ENCODE assay signal across 8 cellular contexts in the genomic region with DNA sequence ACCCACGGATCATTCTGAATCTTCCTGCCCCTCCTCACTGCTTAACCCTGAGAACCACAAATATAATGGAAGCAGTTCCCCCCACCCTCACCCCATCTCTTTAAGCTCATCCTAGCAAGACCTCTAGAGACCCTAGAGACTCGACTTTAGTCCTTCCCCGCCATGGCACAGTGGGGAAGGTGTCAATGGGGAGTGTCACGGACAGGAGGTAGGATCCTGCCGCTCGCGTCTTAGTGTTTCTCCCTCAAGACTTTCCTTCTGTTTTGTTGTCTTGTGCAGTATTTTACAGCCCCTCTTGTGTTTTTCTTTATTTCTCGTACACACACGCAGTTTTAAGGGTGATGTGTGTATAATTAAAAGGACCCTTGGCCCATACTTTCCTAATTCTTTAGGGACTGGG. TPM values are rescaled to one million over a fixed set of nuclear protein-coding genes. Genes with fewer than 3 reads are reported as not detected.
DNase-seq lines count a peak whose midpoint lies in the region; ATAC-seq and TF ChIP-seq lines count a peak whose summit lies in the region.

No MANE protein-coding gene starts in this region.

- no peak for TF ChIP-seq EP300 in neural cell (conservative IDR thresholded peaks at IDR 0.05; ENCODE audit: poor library complexity, severe bottlenecking)

- peaks cover 10% of the 10 kb centered on the region for H3K79me2 ChIP-seq in neural cell (replicated peaks; ENCODE audit: insufficient read depth, low read length)

- H3K4me1 ChIP-seq in BE2C (peaks cover 3% of the 10 kb centered on the region; the same call in 1 of the 2 replicates), ectodermal cell (ENCODE audit: control insufficient read depth, insufficient read depth, low read length) (peaks cover 6% of the 10 kb centered on the region), aorta (ENCODE audit: control insufficient read depth in 1 of 2, insufficient read depth in 2 of 2, low read length in 2 of 2) (no peaks in the 10 kb centered on the region)

- no peaks in the 10 kb centered on the region for H4K20me1 ChIP-seq in neural cell (ENCODE audit: insufficient read depth)

- H3K27me3 ChIP-seq in BE2C (no peaks in the 10 kb centered on the region), ectodermal cell (ENCODE audit: control insufficient read depth, insufficient read depth, low read length, poor library complexity, severe bottlenecking) (no peaks in the 10 kb centered on the region), neural cell (ENCODE audit: insufficient read depth, low read depth, low read length) (no peaks in the 10 kb centered on the region), aorta (ENCODE audit: control insufficient read depth in 1 of 2, insufficient read depth in 2 of 2, low read length in 1 of 2) (no peaks in the 10 kb centered on the region)

- H3K27ac ChIP-seq in ectodermal cell (ENCODE audit: insufficient read depth, low read depth, low read length, poor library complexity, severe bottlenecking) (no peak overlapping the region), neural cell (ENCODE audit: low read length) (peak overlapping the region; percentile 96), aorta (ENCODE audit: low read depth in 1 of 2, low read length in 2 of 2) (no peak overlapping the region)

- CTCF ChIA-PET in GM10248 (lab: Yijun Ruan, JAX) = interaction anchor here (1.0 to 4.8 kb wide), 7 partner anchors 10 to 40 kb away, joined by 3 to 63 read pairs (median 4); partner anchors contain the start of gene SLC25A44

- H3F3A ChIP-seq in neural cell (ENCODE audit: insufficient read depth, low read length, poor library complexity, severe bottlenecking) = no peaks in the 10 kb centered on the region

- intact Hi-C loops in aorta (cut with DNase I) = loop anchor here in 1 of 2 donors (2.0 to 5.0 kb wide), 3 partner anchors 17 to 65 kb away; partner anchors contain the start of gene SLC25A44

- no peak for TF ChIP-seq CTCF in BE2C (IDR thresholded peaks at IDR 0.05; ENCODE audit: low read depth, low read length)
- TF ChIP-seq CTCF in NB4 (IDR thresholded peaks at IDR 0.05; ENCODE audit: low read depth, low read length) = no peak
- TF ChIP-seq CTCF in neural cell (IDR thresholded peaks at IDR 0.05; ENCODE audit: poor library complexity, severe bottlenecking) = no peak
- no peak for TF ChIP-seq CTCF in GM10248 (IDR thresholded peaks at IDR 0.05; ENCODE audit: control extremely low read depth, extremely low read depth, low read depth, missing control alignments)

- peak overlapping the region; percentile 29 for H3K4me2 ChIP-seq in neural cell (ENCODE audit: low read length)

- DNase-seq in BE2C = no peak
- no peak for DNase-seq in NB4 (ENCODE audit: low read depth)
- no peak for DNase-seq in NCI-H446 (lab: John Stamatoyannopoulos, UW)
- no peak for DNase-seq in GM10248 (ENCODE audit: extremely low spot score)
- no peak for DNase-seq in aorta

- ATAC-seq in GM21360 (IDR thresholded peaks at IDR 0.05; ENCODE audit: unreplicated experiment) (no peak), aorta (ENCODE audit: low FRiP score) (no peak)

- H3K36me3 ChIP-seq in BE2C (peaks cover 35% of the 10 kb centered on the region), ectodermal cell (ENCODE audit: control insufficient read depth, insufficient read depth, low read length) (peaks cover 10% of the 10 kb centered on the region), neural cell (ENCODE audit: insufficient read depth, low read length) (no peaks in the 10 kb centered on the region), aorta (ENCODE audit: control insufficient read depth in 1 of 2, insufficient read depth in 2 of 2, low read length in 1 of 2) (peaks cover 4 to 5% of the 10 kb centered on the region in 2 donors)

- no peak for TF ChIP-seq POLR2A in NB4 (IDR thresholded peaks at IDR 0.05; ENCODE audit: extremely low read depth, insufficient read length)

- H3K9me3 ChIP-seq in BE2C (no peaks in the 10 kb centered on the region), ectodermal cell (ENCODE audit: control insufficient read depth, low read length) (no peaks in the 10 kb centered on the region), neural cell (ENCODE audit: low read length) (no peaks in the 10 kb centered on the region), aorta (ENCODE audit: control insufficient read depth, low read length) (no peaks in the 10 kb centered on the region)

- H3K4me3 ChIP-seq in BE2C (ENCODE audit: low read depth, low read length) (peak overlapping the region; percentile 96), NB4 (ENCODE audit: low read depth, low read length) (peak overlapping the region; percentile 69), ectodermal cell (ENCODE audit: insufficient read depth, low read depth, low read length) (peak overlapping the region; percentile 84), neural cell (ENCODE audit: low read length) (peak overlapping the region; percentile 81), aorta (ENCODE audit: low read length in 2 of 2) (no peak overlapping the region)

- H3K9ac ChIP-seq in neural cell (ENCODE audit: low read length) = peak overlapping the region; percentile 89

- no peaks in the 10 kb centered on the region for H3K9me2 ChIP-seq in neural cell (ENCODE audit: insufficient read depth, low read length)

- H2AFZ ChIP-seq in neural cell (ENCODE audit: low read depth, low read length) = no peak overlapping the region

- no peak for TF ChIP-seq RAD21 in neural cell (conservative IDR thresholded peaks at IDR 0.05)

- POLR2A ChIA-PET in GM10248 (lab: Yijun Ruan, JAX) = interaction anchor here (1.0 to 2.1 kb wide), 6 partner anchors 13 to 94 kb away, joined by 3 to 12 read pairs (median 7); partner anchors contain the start of gene SLC25A44

- 90 to 97% methylated on average over 8 to 9 of the region's 9 CpGs for WGBS in ectodermal cell, 2 experiments
- 73 to 81% methylated on average over 9 of the region's 9 CpGs for WGBS in aorta, 2 donors

TF ChIP-seq in neural cell, 6 proteins besides CTCF, POLR2A, EP300 and RAD21:
- TF ChIP-seq POLR2AphosphoS5 (IDR thresholded peaks at IDR 0.05) = no peak

RNA-seq across cellular contexts. Expression of gene PMF1, which starts 0.7 kb away (rescaled TPM):
- 107 TPM for polyA plus RNA-seq in BE2C (2012; ENCODE audit: insufficient read depth, insufficient read length, low read depth)
- polyA plus RNA-seq in ectodermal cell (2013, experiment 1 of 4) = 99.4 TPM
- 82.3 TPM for polyA plus RNA-seq in ectodermal cell (2013, experiment 2 of 4)
- polyA plus RNA-seq in ectodermal cell (2013, experiment 3 of 4) = 78.6 TPM
- polyA plus RNA-seq in ectodermal cell (2013, experiment 4 of 4) = 85.8 TPM
- polyA plus RNA-seq in neural cell (97.0 and 98.7 TPM in 2 replicates), aorta (10 to 100 TPM; 29.6 to 65.0 TPM)
- polyA minus RNA-seq in neural cell = 37.4 and 45.3 TPM in 2 replicates
- total RNA-seq in aorta = 10 to 100 TPM; 31.4 to 38.5 TPM

RNA-seq across cellular contexts. Expression of gene SLC25A44, which starts 18.2 kb away (rescaled TPM):
- polyA plus RNA-seq in BE2C (2012; ENCODE audit: insufficient read depth, insufficient read length, low read depth) = 47.2 TPM
- polyA plus RNA-seq in ectodermal cell (2013, experiment 1 of 4) = 22.8 TPM
- polyA plus RNA-seq in ectodermal cell (2013, experiment 2 of 4) = 21.7 TPM
- polyA plus RNA-seq in ectodermal cell (2013, experiment 3 of 4) = 14.6 TPM
- polyA plus RNA-seq in ectodermal cell (2013, experiment 4 of 4) = 17.0 TPM
- polyA plus RNA-seq in neural cell (13.7 and 16.2 TPM in 2 replicates), aorta (10 to 100 TPM in 1 of 2 donors, 1 to 10 TPM in 1; 8.6 to 10.2 TPM)
- polyA minus RNA-seq in neural cell = 17.0 and 17.6 TPM in 2 replicates
- total RNA-seq in aorta = 10 to 100 TPM; 15.7 to 18.6 TPM

RNA-seq across cellular contexts. Expression of gene BGLAP, which starts 29.9 kb away (rescaled TPM):
- 4.1 TPM for polyA plus RNA-seq in BE2C (2012; ENCODE audit: insufficient read depth, insufficient read length, low read depth)
- 3.4 TPM for polyA plus RNA-seq in ectodermal cell (2013, experiment 1 of 4)
- 2.4 TPM for polyA plus RNA-seq in ectodermal cell (2013, experiment 2 of 4)
- polyA plus RNA-seq in ectodermal cell (2013, experiment 3 of 4) = 1.4 TPM
- 1.2 TPM for polyA plus RNA-seq in ectodermal cell (2013, experiment 4 of 4)
- polyA plus RNA-seq in neural cell = 1.9 and 2.5 TPM in 2 replicates
- 0.73 and 0.81 TPM in 2 replicates for polyA minus RNA-seq in neural cell
- 1 to 10 TPM in 1 of 2 donors, not detected in 1; 2.9 TPM for total RNA-seq in aorta
- 1 to 10 TPM in 1 of 2 donors, not detected in 1; 1.9 TPM for polyA plus RNA-seq in aorta

RNA-seq across cellular contexts. Expression of gene PAQR6, which starts 35.7 kb away (rescaled TPM):
- 22.3 TPM for polyA plus RNA-seq in BE2C (2012; ENCODE audit: insufficient read depth, insufficient read length, low read depth)
- 12.8 TPM for polyA plus RNA-seq in ectodermal cell (2013, experiment 1 of 4)
- 11.2 TPM for polyA plus RNA-seq in ectodermal cell (2013, experiment 2 of 4)
- 6.9 TPM for polyA plus RNA-seq in ectodermal cell (2013, experiment 3 of 4)
- 7.6 TPM for polyA plus RNA-seq in ectodermal cell (2013, experiment 4 of 4)
- polyA plus RNA-seq in neural cell (16.8 and 27.3 TPM in 2 replicates), aorta (1 to 10 TPM in 1 of 2 donors, not detected in 1; 2.3 TPM)
- 2.2 and 3.4 TPM in 2 replicates for polyA minus RNA-seq in neural cell
- total RNA-seq in aorta = 1 to 10 TPM in 1 of 2 donors, under 1 TPM in 1; 0.81 to 2.8 TPM

RNA-seq across cellular contexts. Expression of gene SEMA4A, which starts 58.7 kb away (rescaled TPM):
- 1.6 TPM for polyA plus RNA-seq in BE2C (2012; ENCODE audit: insufficient read depth, insufficient read length, low read depth)
- polyA plus RNA-seq in ectodermal cell (2013, experiment 1 of 4) = 2.6 TPM
- 2.7 TPM for polyA plus RNA-seq in ectodermal cell (2013, experiment 2 of 4)
- polyA plus RNA-seq in ectodermal cell (2013, experiment 3 of 4) = 2.5 TPM
- 3.3 TPM for polyA plus RNA-seq in ectodermal cell (2013, experiment 4 of 4)
- polyA plus RNA-seq in neural cell = 17.1 and 38.4 TPM in 2 replicates
- 18.6 and 20.5 TPM in 2 replicates for polyA minus RNA-seq in neural cell
- 10 to 100 TPM in 1 of 2 donors, 1 to 10 TPM in 1; 8.9 to 20.0 TPM for total RNA-seq in aorta
- polyA plus RNA-seq in aorta = 1 to 10 TPM; 3.0 to 4.7 TPM

Comparison
In these comparisons a context has a peak if more than half of its experiments do, and no peak if none do; other contexts are left out.
1. H3K4me3 ChIP-seq: peak in BE2C (single experiment), NB4 (single experiment), ectodermal cell (single experiment) and neural cell (single experiment); none in aorta (0 of 2).